1 cellular context compared by ENCODE assay signal in genomic region chr6:8006208-8006607, GRCh38.
TF ChIP-seq lines count a peak whose summit lies in the region.

No MANE protein-coding gene starts in this region.

TF ChIP-seq in GM23338, 12 proteins besides CTCF, POLR2A, EP300 and RAD21 (continued from another document):
- no peak for TF ChIP-seq ZNF331 (CRISPR knock-in tag; IDR thresholded peaks at IDR 0.05; ENCODE audit: low read depth)
- TF ChIP-seq NANOG (IDR thresholded peaks at IDR 0.05; ENCODE audit: borderline replicate concordance): no peak
- no peak for TF ChIP-seq JUNB (IDR thresholded peaks at IDR 0.05; ENCODE audit: unreplicated experiment)
- no peak for TF ChIP-seq ZNF114 (CRISPR knock-in tag; IDR thresholded peaks at IDR 0.05)
